Comparison of ENCODE assay signal across 9 cellular contexts in genomic region chr3:101828289-101828688, GRCh38. TPM values are rescaled to one million over a fixed set of nuclear protein-coding genes. Genes with fewer than 3 reads are reported as not detected.
DNase-seq lines count a peak whose midpoint lies in the region; ATAC-seq, FAIRE-seq and TF ChIP-seq lines count a peak whose summit lies in the region.
"Had no signal": no experiment of that assay in that cellular context is flagged by ENCODE, and none has a peak within 500 bp of the region (broad histone marks: within the 10 kb centered on the region; RNA-seq: fewer than 3 reads in every experiment).

No MANE protein-coding gene starts in this region.

- H3K4me3 Mint-ChIP-seq in progenitor cell of endocrine pancreas (ENCODE audit: low read depth), result peak overlapping the region; percentile 31

- H3K27ac Mint-ChIP-seq in progenitor cell of endocrine pancreas, result no peak overlapping the region

- H2AFZ ChIP-seq in OCI-LY3 (ENCODE audit: low read depth, low read length), result no peak overlapping the region
- peak overlapping the region; percentile 50 for H2AFZ ChIP-seq in endothelial cell of umbilical vein (ENCODE audit: low read depth, low read length)

- H3K4me1 ChIP-seq in DOHH2 (ENCODE audit: control insufficient read depth, low read length) (peaks cover 53% of the 10 kb centered on the region), OCI-LY3 (ENCODE audit: low read length) (peaks cover 54% of the 10 kb centered on the region), endothelial cell of umbilical vein (ENCODE audit: control insufficient read depth, extremely low read depth, insufficient read depth, low read length) (peaks cover 12% of the 10 kb centered on the region)

- H3K9me3 Mint-ChIP-seq in progenitor cell of endocrine pancreas (ENCODE audit: low read depth), result no peaks in the 10 kb centered on the region

- H3K27me3 Mint-ChIP-seq in progenitor cell of endocrine pancreas, result peaks cover 6% of the 10 kb centered on the region

- POLR2A ChIA-PET in endothelial cell of umbilical vein (lab: Charles Lee), result interaction anchor here (2.7 kb wide), 1 partner anchor 21 kb away, joined by 31 read pairs; the partner anchor contains the start of gene NFKBIZ

- H3K27ac ChIP-seq in DOHH2 (ENCODE audit: low read depth, low read length) (peak overlapping the region; percentile 81), OCI-LY3 (ENCODE audit: low read length) (peak overlapping the region; percentile 91), endothelial cell of umbilical vein (ENCODE audit: insufficient read depth, low read depth, low read length) (peak overlapping the region; percentile 82)
- H3K27ac ChIP-seq: WERI-Rb-1 had no signal

- no peaks in the 10 kb centered on the region for H3K9me1 ChIP-seq in endothelial cell of umbilical vein (replicated peaks; ENCODE audit: control insufficient read depth, extremely low read depth, insufficient read depth, low read length)

- H3K27me3 ChIP-seq in DOHH2 (ENCODE audit: control insufficient read depth, low read length), result no peaks in the 10 kb centered on the region
- H3K27me3 ChIP-seq in OCI-LY3 (ENCODE audit: low read depth, low read length), result no peaks in the 10 kb centered on the region
- no peaks in the 10 kb centered on the region for H3K27me3 ChIP-seq in endothelial cell of umbilical vein (ENCODE audit: control insufficient read depth in 2 of 2, insufficient read depth in 2 of 2, low read length in 2 of 2)

- dilution Hi-C loops in endothelial cell of umbilical vein (cut with MboI; ENCODE audit: extremely low pct_ligation_motif_present, low sequenced_read_pairs), result no loop called here

- H3K79me2 ChIP-seq in DOHH2 (ENCODE audit: control insufficient read depth, low read length), result peaks cover 54% of the 10 kb centered on the region
- peaks cover 52% of the 10 kb centered on the region for H3K79me2 ChIP-seq in OCI-LY3 (ENCODE audit: low read length)
- no peaks in the 10 kb centered on the region for H3K79me2 ChIP-seq in endothelial cell of umbilical vein (ENCODE audit: control insufficient read depth, insufficient read depth, low read length)

- in situ Hi-C loops in GM13976 (cut with MboI; ENCODE audit: low sequenced_read_pairs, unreplicated experiment), result no loop called here

- intact Hi-C loops in endothelial cell of umbilical vein (cut with micrococcal nuclease), result no loop called here

- peaks cover 14% of the 10 kb centered on the region for H3K4me1 Mint-ChIP-seq in progenitor cell of endocrine pancreas (ENCODE audit: low read depth)

- H4K20me1 ChIP-seq in DOHH2 (ENCODE audit: control insufficient read depth, insufficient read depth, low read depth, low read length) (no peaks in the 10 kb centered on the region), OCI-LY3 (ENCODE audit: insufficient read depth, low read length) (peaks cover 16% of the 10 kb centered on the region), endothelial cell of umbilical vein (replicated peaks; ENCODE audit: control insufficient read depth, extremely low read depth, insufficient read depth, low read length) (no peaks in the 10 kb centered on the region)

- H3K36me3 Mint-ChIP-seq in progenitor cell of endocrine pancreas (ENCODE audit: insufficient read depth), result no peaks in the 10 kb centered on the region

- H3K9ac ChIP-seq in OCI-LY3 (ENCODE audit: low read length) (peak overlapping the region; percentile 98), endothelial cell of umbilical vein (replicated peaks; ENCODE audit: extremely low read depth, insufficient read depth, low read length) (peak overlapping the region; percentile 90)

- H3K9me2 ChIP-seq in DOHH2 (replicated peaks; ENCODE audit: control insufficient read depth, low read length), result no peaks in the 10 kb centered on the region

- peaks cover 13% of the 10 kb centered on the region for H3F3A ChIP-seq in DOHH2 (ENCODE audit: control insufficient read depth, insufficient read depth)

- FAIRE-seq in endothelial cell of umbilical vein (lab: Jason Lieb, UNC), result no peak

- TSS peak; percentile 65 for BruUV-seq in endothelial cell of umbilical vein (replicated peaks; lab: Mats Ljungman, UMichigan)

- H3K9me3 ChIP-seq in DOHH2 (ENCODE audit: control insufficient read depth, insufficient read depth, low read length) (no peaks in the 10 kb centered on the region), OCI-LY3 (ENCODE audit: insufficient read depth, low read length) (no peaks in the 10 kb centered on the region), endothelial cell of umbilical vein (replicated peaks; ENCODE audit: control insufficient read depth, insufficient read depth, low read length) (no peaks in the 10 kb centered on the region)

- H3K4me3 ChIP-seq in DOHH2 (ENCODE audit: low read length), result peak overlapping the region; percentile 78
- peak overlapping the region; percentile 89 for H3K4me3 ChIP-seq in OCI-LY3 (ENCODE audit: low read length)
- H3K4me3 ChIP-seq in endothelial cell of umbilical vein (replicated peaks in 1 of 3; ENCODE audit: insufficient read depth in 1 of 3, low read depth in 1 of 3, low read length in 3 of 3), result peak overlapping the region; percentile 56 to 70 (median 61)

- DNase-seq in endothelial cell of umbilical vein (ENCODE audit: low read depth, low spot score) (no peak), progenitor cell of endocrine pancreas (ENCODE audit: low spot score, unreplicated experiment) (no peak), NOMO-1 (lab: John Stamatoyannopoulos, UW; ENCODE audit: unreplicated experiment in 2 of 2) (no peak), GM13976 (ENCODE audit: low spot score) (no peak)
- DNase-seq: WERI-Rb-1 had no signal

- TF ChIP-seq CTCF in DOHH2 (IDR thresholded peaks at IDR 0.05; ENCODE audit: low read depth, low read length, poor library complexity, severe bottlenecking), result no peak
- TF ChIP-seq CTCF in OCI-LY3 (IDR thresholded peaks at IDR 0.05; ENCODE audit: low read depth, low read length), result no peak
- no peak for TF ChIP-seq CTCF in endothelial cell of umbilical vein (IDR thresholded peaks at IDR 0.05; ENCODE audit: extremely low read depth in 1 of 2, insufficient read depth in 1 of 2, low read depth in 1 of 2, low read length in 2 of 2)
- TF ChIP-seq CTCF in progenitor cell of endocrine pancreas (IDR thresholded peaks at IDR 0.05; ENCODE audit: unreplicated experiment), result no peak
- no peak for TF ChIP-seq CTCF in GM13976 (IDR thresholded peaks at IDR 0.05; ENCODE audit: borderline replicate concordance, control extremely low read depth, extremely low read depth, insufficient read depth, missing control alignments)

- H3K4me2 ChIP-seq in DOHH2 (ENCODE audit: low read length) (peak overlapping the region; percentile 80), OCI-LY3 (ENCODE audit: low read length) (peak overlapping the region; percentile 96), endothelial cell of umbilical vein (ENCODE audit: insufficient read depth, low read length) (peak overlapping the region; percentile 98)

- no peak for TF ChIP-seq POLR2A in endothelial cell of umbilical vein (IDR thresholded peaks at IDR 0.05; ENCODE audit: low read depth, low read length)

- CTCF ChIA-PET in endothelial cell of umbilical vein (lab: Charles Lee), result interaction anchor here (0.8 to 2.8 kb wide), 5 partner anchors 21 to 401 kb away, joined by 3 to 33 read pairs (median 8); partner anchors contain the start of gene NFKBIZ

- peaks cover 24% of the 10 kb centered on the region for H3K36me3 ChIP-seq in DOHH2 (ENCODE audit: control insufficient read depth, low read length)
- H3K36me3 ChIP-seq in OCI-LY3 (replicated peaks; ENCODE audit: low read depth, low read length), result peaks cover 28% of the 10 kb centered on the region
- H3K36me3 ChIP-seq in endothelial cell of umbilical vein (ENCODE audit: control insufficient read depth in 2 of 2, extremely low read depth in 1 of 2, insufficient read depth in 2 of 2, low read length in 2 of 2), result no peaks in the 10 kb centered on the region
- H3K36me3 ChIP-seq: WERI-Rb-1 had no signal

- ATAC-seq in GM21529 (IDR thresholded peaks at IDR 0.05; ENCODE audit: unreplicated experiment) (no peak), HG03135 (IDR thresholded peaks at IDR 0.05; ENCODE audit: unreplicated experiment) (no peak)

TF ChIP-seq in endothelial cell of umbilical vein, 7 proteins besides CTCF, POLR2A, EP300 and RAD21:
- TF ChIP-seq JUN (IDR thresholded peaks at IDR 0.05; ENCODE audit: borderline replicate concordance, insufficient read depth, insufficient read length, low read depth) (no peak), FOS (IDR thresholded peaks at IDR 0.05; ENCODE audit: borderline replicate concordance, insufficient read depth, low read length) (no peak), MAX (IDR thresholded peaks at IDR 0.05; ENCODE audit: insufficient read depth, insufficient read length) (no peak), GATA2 (IDR thresholded peaks at IDR 0.05; ENCODE audit: insufficient read depth, insufficient read length, low read depth, low read length) (no peak), MYC (IDR thresholded peaks at IDR 0.05; ENCODE audit: low read depth, low read length) (no peak), POLR2AphosphoS5 (IDR thresholded peaks at IDR 0.05; ENCODE audit: insufficient read depth, low read depth, low read length) (no peak), EZH2 (IDR thresholded peaks at IDR 0.05; ENCODE audit: borderline replicate concordance, low read depth, low read length, severe bottlenecking) (no peak)

RNA-seq across cellular contexts. Expression of gene NFKBIZ, which starts 21.0 kb away (rescaled TPM):
- total RNA-seq in endothelial cell of umbilical vein, result 27.4 and 28.9 TPM in 2 replicates
- polyA plus RNA-seq in endothelial cell of umbilical vein, result 16.7 and 17.5 TPM in 2 replicates
- 10.3 and 20.3 TPM in 2 replicates for polyA plus RNA-seq in endothelial cell of umbilical vein (2011; cell fraction: cytosol; rRNA removed)
- 182 and 220 TPM in 2 replicates for polyA plus RNA-seq in endothelial cell of umbilical vein (2011; cell fraction: nucleus; rRNA removed)
- polyA plus RNA-seq in endothelial cell of umbilical vein (2012), result 9.2 and 13.5 TPM in 2 replicates
- polyA minus RNA-seq in endothelial cell of umbilical vein, result 87.4 and 102 TPM in 2 replicates
- polyA minus RNA-seq in endothelial cell of umbilical vein (2011; cell fraction: cytosol; rRNA and poly(A)+ RNA removed), result 14.0 TPM
- polyA minus RNA-seq in endothelial cell of umbilical vein (2011; cell fraction: nucleus; rRNA and poly(A)+ RNA removed), result 237 and 251 TPM in 2 replicates
- 13.3 and 13.5 TPM in 2 replicates for total RNA-seq in progenitor cell of endocrine pancreas

RNA-seq across cellular contexts. Expression of gene NXPE3, which starts 49.3 kb away (rescaled TPM):
- total RNA-seq in endothelial cell of umbilical vein (19.9 and 20.3 TPM in 2 replicates), progenitor cell of endocrine pancreas (6.4 and 7.2 TPM in 2 replicates)
- 12.3 and 13.7 TPM in 2 replicates for polyA plus RNA-seq in endothelial cell of umbilical vein
- 17.0 and 17.9 TPM in 2 replicates for polyA plus RNA-seq in endothelial cell of umbilical vein (2011; cell fraction: cytosol; rRNA removed)
- 11.0 and 12.3 TPM in 2 replicates for polyA plus RNA-seq in endothelial cell of umbilical vein (2011; cell fraction: nucleus; rRNA removed)
- 20.4 and 24.4 TPM in 2 replicates for polyA plus RNA-seq in endothelial cell of umbilical vein (2012)
- polyA minus RNA-seq in endothelial cell of umbilical vein, result 44.6 and 53.4 TPM in 2 replicates
- 4.0 TPM for polyA minus RNA-seq in endothelial cell of umbilical vein (2011; cell fraction: cytosol; rRNA and poly(A)+ RNA removed)
- polyA minus RNA-seq in endothelial cell of umbilical vein (2011; cell fraction: nucleus; rRNA and poly(A)+ RNA removed), result 12.6 TPM in 2 replicates
